8 cellular contexts compared by ENCODE assay signal in genomic region chr2:214830794-214831346, GRCh38. TPM values are rescaled to one million over a fixed set of nuclear protein-coding genes. Genes with fewer than 3 reads are reported as not detected.
DNase-seq lines count a peak whose midpoint lies in the region; ATAC-seq, FAIRE-seq and TF ChIP-seq lines count a peak whose summit lies in the region.

No MANE protein-coding gene starts in this region.

- no peak for TF ChIP-seq POLR2A in Peyer's patch (IDR thresholded peaks at IDR 0.05)

- no peaks in the 10 kb centered on the region for H3K79me2 ChIP-seq in keratinocyte (ENCODE audit: control insufficient read depth, insufficient read depth, low read length)

- DNase-seq in Peyer's patch (no peak), keratinocyte (ENCODE audit: low read depth, low spot score) (no peak), KBM-7 (no peak)

- no peak overlapping the region for H3K9ac ChIP-seq in keratinocyte (ENCODE audit: control insufficient read depth, extremely low read depth, insufficient read depth, low read length)

- in situ Hi-C loops in KBM-7 (cut with MboI; ENCODE audit: low pct_unique_long_range_greater_than_20kb, low sequenced_read_pairs): no loop called here

- no peak overlapping the region for H3K4me2 ChIP-seq in keratinocyte (ENCODE audit: control insufficient read depth, extremely low read depth, insufficient read depth, low read depth, low read length)

- no peaks in the 10 kb centered on the region for H4K20me1 ChIP-seq in keratinocyte (ENCODE audit: control insufficient read depth, extremely low read depth, insufficient read depth, low read length)

- TF ChIP-seq CTCF in C4-2B (conservative IDR thresholded peaks at IDR 0.05) (peak; percentile 29), Peyer's patch (IDR thresholded peaks at IDR 0.05) (peak in 4 of 6 experiments; percentile 17 to 41 (median 28)), keratinocyte (optimal IDR thresholded peaks at IDR 0.05 in 1 of 3, IDR thresholded peaks at IDR 0.05 in 1 of 3, conservative IDR thresholded peaks at IDR 0.05 in 1 of 3; ENCODE audit: extremely low read depth in 1 of 3, insufficient read depth in 2 of 3, low read length in 3 of 3) (peak; percentile 32 to 60 (median 51))

- H3K4me1 ChIP-seq in Peyer's patch (no peaks in the 10 kb centered on the region), keratinocyte (ENCODE audit: control insufficient read depth, extremely low read depth, insufficient read depth, low read length) (no peaks in the 10 kb centered on the region)

- no peaks in the 10 kb centered on the region for H3K9me1 ChIP-seq in keratinocyte (ENCODE audit: control insufficient read depth, extremely low read depth, insufficient read depth, low read length)

- H2AFZ ChIP-seq in keratinocyte (ENCODE audit: control insufficient read depth, low read length): no peak overlapping the region

- H3K9me3 ChIP-seq in Peyer's patch (no peaks in the 10 kb centered on the region), keratinocyte (ENCODE audit: control insufficient read depth, low read depth, low read length) (no peaks in the 10 kb centered on the region)

- H3K4me3 ChIP-seq in Peyer's patch: no peak overlapping the region
- no peak overlapping the region for H3K4me3 ChIP-seq in keratinocyte (ENCODE audit: control insufficient read depth in 2 of 3, extremely low read depth in 1 of 3, insufficient read depth in 2 of 3, low read depth in 1 of 3, low read length in 3 of 3)

- no peak overlapping the region for H3K27ac ChIP-seq in C4-2B
- H3K27ac ChIP-seq in Peyer's patch: no peak overlapping the region
- H3K27ac ChIP-seq in keratinocyte (ENCODE audit: control insufficient read depth, insufficient read depth, low read length): no peak overlapping the region

- H3K27me3 ChIP-seq in Peyer's patch: no peaks in the 10 kb centered on the region
- no peaks in the 10 kb centered on the region for H3K27me3 ChIP-seq in keratinocyte (ENCODE audit: control insufficient read depth, extremely low read depth, insufficient read depth, low read length)

- ATAC-seq in GM19324 (IDR thresholded peaks at IDR 0.05; ENCODE audit: low FRiP score, unreplicated experiment) (peak; percentile 60), GM18907 (IDR thresholded peaks at IDR 0.05; ENCODE audit: unreplicated experiment) (no peak), HG03139 (IDR thresholded peaks at IDR 0.05; ENCODE audit: unreplicated experiment) (no peak), GM19463 (IDR thresholded peaks at IDR 0.05; ENCODE audit: unreplicated experiment) (no peak)

- dilution Hi-C loops in keratinocyte (cut with MboI; ENCODE audit: extremely low pct_ligation_motif_present, low sequenced_read_pairs): no loop called here

- no peak for FAIRE-seq in keratinocyte (lab: Jason Lieb, UNC)

- H3K36me3 ChIP-seq in Peyer's patch (no peaks in the 10 kb centered on the region), keratinocyte (ENCODE audit: control insufficient read depth in 2 of 2, extremely low read depth in 1 of 2, insufficient read depth in 2 of 2, low read length in 2 of 2) (no peaks in the 10 kb centered on the region)

RNA-seq across cellular contexts. Expression of gene BARD1, which starts 21.4 kb away (rescaled TPM):
- total RNA-seq in Peyer's patch: 10 to 100 TPM in 1 of 4 donors, 1 to 10 TPM in 3; 5.8 to 45.4 (median 7.2) TPM
- 1.7 to 4.6 TPM (median 3.6 TPM) in 3 replicates for polyA plus RNA-seq in keratinocyte
- 1.6 TPM for polyA plus RNA-seq in keratinocyte (2011; ENCODE audit: low read depth)
- 0.75 and 1.4 TPM in 2 replicates for polyA plus RNA-seq in keratinocyte (2011; cell fraction: cytosol; rRNA removed)
- 1.7 and 3.2 TPM in 2 replicates for polyA plus RNA-seq in keratinocyte (2011; cell fraction: nucleus; rRNA removed)
- 0.62 and 9.1 TPM in 2 replicates for polyA plus RNA-seq in keratinocyte (2012; ENCODE audit: low replicate concordance)
- polyA minus RNA-seq in keratinocyte: 5.5 to 24.7 TPM (median 7.3 TPM) in 3 replicates
- 10.9 TPM for polyA minus RNA-seq in keratinocyte (2011; cell fraction: cytosol; rRNA and poly(A)+ RNA removed)
- 5.9 and 7.1 TPM in 2 replicates for polyA minus RNA-seq in keratinocyte (2011; cell fraction: nucleus; rRNA and poly(A)+ RNA removed)
